In genomic region chr7:27045972-27046371, GRCh38 we compare ENCODE assay signal across 1 cellular context.
TF ChIP-seq lines count a peak whose summit lies in the region.

No MANE protein-coding gene starts in this region.

TF ChIP-seq in A549, 52 proteins besides CTCF, POLR2A, EP300 and RAD21:
- peak; percentile 40 for TF ChIP-seq ZC3H11A (IDR thresholded peaks at IDR 0.05)
